ENCODE assay signal across 16 cellular contexts in the genomic region with DNA sequence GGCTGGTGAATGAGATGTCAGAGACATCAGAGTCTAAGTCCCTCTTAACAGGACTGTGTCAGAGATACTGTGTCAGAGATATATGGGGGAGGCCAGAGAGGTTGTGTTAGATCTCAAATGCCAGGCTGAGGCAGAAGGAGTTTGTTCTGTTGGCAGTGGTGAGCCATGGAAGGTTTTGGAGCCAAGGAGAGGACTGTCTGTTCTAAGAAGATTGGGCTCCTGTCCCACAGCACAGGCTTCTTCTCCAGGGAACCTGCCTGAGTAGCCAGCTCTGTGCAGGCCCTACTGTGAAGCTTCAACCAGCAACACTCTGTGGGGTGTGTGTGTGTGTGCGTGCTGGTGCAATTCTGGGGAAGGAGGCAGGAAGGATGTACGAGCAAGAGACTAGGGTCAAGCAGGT. TPM values are rescaled to one million over a fixed set of nuclear protein-coding genes. Genes with fewer than 3 reads are reported as not detected.
DNase-seq lines count a peak whose midpoint lies in the region; ATAC-seq and TF ChIP-seq lines count a peak whose summit lies in the region.
"Had no signal": no experiment of that assay in that cellular context is flagged by ENCODE, and none has a peak within 500 bp of the region (broad histone marks: within the 10 kb centered on the region; RNA-seq: fewer than 3 reads in every experiment).

No MANE protein-coding gene starts in this region.

- ATAC-seq in left cardiac atrium: no peak
- ATAC-seq in HG03460 (IDR thresholded peaks at IDR 0.05; ENCODE audit: unreplicated experiment): no peak
- ATAC-seq: GM23338 had no signal

- peak overlapping the region in 1 of 5 experiments; percentile 5 for H3K4me3 Mint-ChIP-seq in brain
- peak overlapping the region; percentile 55 for H3K4me3 Mint-ChIP-seq in nephron progenitor cell
- H3K4me3 Mint-ChIP-seq: GM23338 had no signal

- H3K9me3 Mint-ChIP-seq in brain: peaks cover 0 to 4% (median 3%) of the 10 kb centered on the region in 5 experiments
- H3K9me3 Mint-ChIP-seq in nephron progenitor cell: no peaks in the 10 kb centered on the region
- H3K9me3 Mint-ChIP-seq: GM23338 had no signal

- intact Hi-C loops in left cardiac atrium (cut with DNase I): no loop called here

- H3K27ac Mint-ChIP-seq in brain: peak overlapping the region; percentile 66 to 85 (median 79)
- H3K27ac Mint-ChIP-seq in nephron progenitor cell: peak overlapping the region; percentile 53
- H3K27ac Mint-ChIP-seq: GM23338 had no signal

- DNase-seq in activated CD8-positive, alpha-beta memory T cell treated with anti-CD3 and anti-CD28 coated beads, Interleukin-2, amount 50 U/mL, for 48 hours: peak; percentile 32
- no peak for DNase-seq in activated CD8-positive, alpha-beta memory T cell treated with anti-CD3 and anti-CD28 coated beads for 24 hours
- no peak for DNase-seq in nephron progenitor cell
- DNase-seq in left cardiac atrium: no peak
- no peak for DNase-seq in 8988T
- DNase-seq: KBM-7, NCI-H345, NCI-H748 treated with DMSO at 0.1 percent for 48 hours, SHP77 treated with DMSO at 0.1 percent for 48 hours had no signal

- H3K4me1 Mint-ChIP-seq in brain (peaks cover 66% of the 10 kb centered on the region), nephron progenitor cell (peaks cover 72% of the 10 kb centered on the region)

- H3K27me3 Mint-ChIP-seq in brain: peaks cover 10% of the 10 kb centered on the region
- peaks cover 16% of the 10 kb centered on the region for H3K27me3 Mint-ChIP-seq in nephron progenitor cell (ENCODE audit: low read depth, poor library complexity)

- peak overlapping the region; percentile 34 for H3K27ac ChIP-seq in temporal lobe (ENCODE audit: low read depth, low read length)
- H3K27ac ChIP-seq: 22Rv1; BLaER1 treated with 17β-estradiol and CSF1 and Interleukin-3, amounts not matched to agents 10 nM and 100 nM had no signal

- TF ChIP-seq CTCF in brain (conservative IDR thresholded peaks at IDR 0.05): no peak
- no peak for TF ChIP-seq CTCF in nephron progenitor cell (IDR thresholded peaks at IDR 0.05)

- H3K36me3 Mint-ChIP-seq in brain (no peaks in the 10 kb centered on the region), nephron progenitor cell (ENCODE audit: low read depth) (no peaks in the 10 kb centered on the region)

RNA-seq across cellular contexts. Expression of gene ENHO, which starts 12.8 kb away (rescaled TPM):
- polyA plus RNA-seq in brain (ENCODE audit: insufficient read depth, low read depth, low replicate concordance): 211 TPM
- total RNA-seq in temporal lobe: 27.8 TPM
- total RNA-seq in left cardiac atrium: under 1 TPM; 0.56 to 0.60 TPM
- total RNA-seq: MCF 10A had no signal

RNA-seq across cellular contexts. Expression of gene DNAI1, which starts 51.4 kb away (rescaled TPM):
- 1.7 TPM for polyA plus RNA-seq in brain (ENCODE audit: insufficient read depth, low read depth, low replicate concordance)
- total RNA-seq in temporal lobe: 0.25 TPM
- under 1 TPM in 1 of 2 donors, not detected in 1; 0.29 TPM for total RNA-seq in left cardiac atrium
- total RNA-seq: MCF 10A had no signal

RNA-seq across cellular contexts. Expression of gene FAM219A, which starts 51.7 kb away (rescaled TPM):
- polyA plus RNA-seq in brain (ENCODE audit: insufficient read depth, low read depth, low replicate concordance): 42.7 TPM
- total RNA-seq in temporal lobe (28.8 TPM), left cardiac atrium (10 to 100 TPM; 22.7 to 27.9 TPM)

Comparison
In these comparisons a context has a peak if more than half of its experiments do, and no peak if none do; other contexts are left out.
1. RNA of gene ENHO, which starts 12.8 kb away (total RNA-seq): 27.8 TPM in temporal lobe (single experiment); 0.56 to 0.60 TPM in left cardiac atrium; every median in the first group is over 10 times any median in the second.